9 cellular contexts compared by ENCODE assay signal in genomic region chr13:37074703-37075102, GRCh38. TPM values are rescaled to one million over a fixed set of nuclear protein-coding genes. Genes with fewer than 3 reads are reported as not detected.
DNase-seq lines count a peak whose midpoint lies in the region; ATAC-seq and TF ChIP-seq lines count a peak whose summit lies in the region.
"Had no signal": no experiment of that assay in that cellular context is flagged by ENCODE, and none has a peak within 500 bp of the region (broad histone marks: within the 10 kb centered on the region; RNA-seq: fewer than 3 reads in every experiment).

No MANE protein-coding gene starts in this region.

- H3K79me2 ChIP-seq in Karpas-422 (ENCODE audit: low read length): no peaks in the 10 kb centered on the region

- no peaks in the 10 kb centered on the region for H3K9me3 ChIP-seq in Karpas-422 (ENCODE audit: low read length)

- no peaks in the 10 kb centered on the region for H3K27me3 ChIP-seq in Karpas-422 (ENCODE audit: low read length)

- no peak for TF ChIP-seq POLR2A in lower leg skin (IDR thresholded peaks at IDR 0.05)

- CTCF ChIA-PET in WTC11 (lab: Charles Lee): no interaction called here

- H2AFZ ChIP-seq in Karpas-422 (ENCODE audit: low read length): no peak overlapping the region

- 0 to 3% methylated on average over 1 of the region's 1 CpG for WGBS in lower leg skin, 2 donors

- peaks cover 8% of the 10 kb centered on the region for H3K4me1 Mint-ChIP-seq in WTC11

- H3K4me3 Mint-ChIP-seq in WTC11: no peak overlapping the region

- peak overlapping the region; percentile 63; the same call in 1 of the 2 replicates for H3K27ac Mint-ChIP-seq in WTC11

- ATAC-seq in WTC11: peak; percentile 41
- ATAC-seq in HG02610 (IDR thresholded peaks at IDR 0.05; ENCODE audit: unreplicated experiment): no peak
- ATAC-seq in HG02623 (IDR thresholded peaks at IDR 0.05; ENCODE audit: unreplicated experiment): no peak

- peak; percentile 68 for DNase-seq in DMS53 (lab: John Stamatoyannopoulos, UW)
- peak; percentile 71 for DNase-seq in Karpas-422
- no peak for DNase-seq in WTC11 (ENCODE audit: low spot score)
- DNase-seq in kidney tubule cell (ENCODE audit: low spot score): peak; percentile 17
- DNase-seq in HuH-7.5 (ENCODE audit: low spot score): no peak
- no peak for DNase-seq in lower leg skin (ENCODE audit: low spot score in 2 of 2)

- no peak overlapping the region for H3K9ac ChIP-seq in Karpas-422 (ENCODE audit: low read length)

- H3K27ac ChIP-seq in Karpas-422 (ENCODE audit: low read length): no peak overlapping the region

- peaks cover under 1% of the 10 kb centered on the region; the same call in 1 of the 2 replicates for H3K4me1 ChIP-seq in Karpas-422 (ENCODE audit: low read length)

- no peaks in the 10 kb centered on the region for H4K20me1 ChIP-seq in Karpas-422 (ENCODE audit: insufficient read depth, low read depth, low read length)

- no peak overlapping the region for H3K4me2 ChIP-seq in Karpas-422 (ENCODE audit: low read depth, low read length, poor library complexity, severe bottlenecking)

- H3K9me2 ChIP-seq in Karpas-422 (replicated peaks; ENCODE audit: insufficient read depth, low read length): no peaks in the 10 kb centered on the region

- H3K36me3 Mint-ChIP-seq in WTC11: no peaks in the 10 kb centered on the region

- intact Hi-C loops in lower leg skin (cut with DNase I; ENCODE audit: low total_unique reads): no loop called here

- TF ChIP-seq CTCF in WTC11 (IDR thresholded peaks at IDR 0.05) (no peak), lower leg skin (IDR thresholded peaks at IDR 0.05) (no peak)

- H3K9me3 Mint-ChIP-seq in WTC11: no peaks in the 10 kb centered on the region

- POLR2A ChIA-PET in WTC11 (lab: Charles Lee): no interaction called here

- H3K4me3 ChIP-seq in Karpas-422 (ENCODE audit: low read length) (no peak overlapping the region), lower leg skin (ENCODE audit: low read depth, poor library complexity, severe bottlenecking) (no peak overlapping the region)

- no peaks in the 10 kb centered on the region for H3K36me3 ChIP-seq in Karpas-422 (ENCODE audit: insufficient read depth, low read length)

- H3K27me3 Mint-ChIP-seq in WTC11 (ENCODE audit: low read depth): no peaks in the 10 kb centered on the region

TF ChIP-seq in WTC11, 78 proteins besides CTCF, POLR2A, EP300 and RAD21 (continues in another document):
- TF ChIP-seq RORB (CRISPR knock-in tag; IDR thresholded peaks at IDR 0.05) (no peak), IRF2 (CRISPR knock-in tag; IDR thresholded peaks at IDR 0.05; ENCODE audit: borderline replicate concordance, low read depth) (no peak), TP53 (CRISPR knock-in tag; IDR thresholded peaks at IDR 0.05) (no peak), ZBTB21 (CRISPR knock-in tag; IDR thresholded peaks at IDR 0.05; ENCODE audit: borderline replicate concordance) (no peak), SOX15 (CRISPR knock-in tag; IDR thresholded peaks at IDR 0.05) (no peak), CREB1 (CRISPR knock-in tag; IDR thresholded peaks at IDR 0.05) (no peak), ZNF396 (CRISPR knock-in tag; IDR thresholded peaks at IDR 0.05; ENCODE audit: borderline replicate concordance) (no peak), FOXK1 (CRISPR knock-in tag; IDR thresholded peaks at IDR 0.05) (no peak), CBFB (CRISPR knock-in tag; IDR thresholded peaks at IDR 0.05; ENCODE audit: low read depth) (no peak), ATF6 (CRISPR knock-in tag; IDR thresholded peaks at IDR 0.05) (no peak), SP1 (CRISPR knock-in tag; conservative IDR thresholded peaks at IDR 0.05) (no peak), MYBL2 (CRISPR knock-in tag; IDR thresholded peaks at IDR 0.05) (no peak), JUN (CRISPR knock-in tag; IDR thresholded peaks at IDR 0.05) (no peak)
- TF ChIP-seq, protein P1, sequence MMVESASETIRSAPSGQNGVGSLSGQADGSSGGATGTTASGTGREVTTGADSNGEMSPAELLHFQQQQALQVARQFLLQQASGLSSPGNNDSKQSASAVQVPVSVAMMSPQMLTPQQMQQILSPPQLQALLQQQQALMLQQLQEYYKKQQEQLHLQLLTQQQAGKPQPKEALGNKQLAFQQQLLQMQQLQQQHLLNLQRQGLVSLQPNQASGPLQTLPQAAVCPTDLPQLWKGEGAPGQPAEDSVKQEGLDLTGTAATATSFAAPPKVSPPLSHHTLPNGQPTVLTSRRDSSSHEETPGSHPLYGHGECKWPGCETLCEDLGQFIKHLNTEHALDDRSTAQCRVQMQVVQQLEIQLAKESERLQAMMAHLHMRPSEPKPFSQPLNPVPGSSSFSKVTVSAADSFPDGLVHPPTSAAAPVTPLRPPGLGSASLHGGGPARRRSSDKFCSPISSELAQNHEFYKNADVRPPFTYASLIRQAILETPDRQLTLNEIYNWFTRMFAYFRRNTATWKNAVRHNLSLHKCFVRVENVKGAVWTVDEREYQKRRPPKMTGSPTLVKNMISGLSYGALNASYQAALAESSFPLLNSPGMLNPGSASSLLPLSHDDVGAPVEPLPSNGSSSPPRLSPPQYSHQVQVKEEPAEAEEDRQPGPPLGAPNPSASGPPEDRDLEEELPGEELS (CRISPR knock-in tag; IDR thresholded peaks at IDR 0.05): no peak
- TF ChIP-seq, protein P2, sequence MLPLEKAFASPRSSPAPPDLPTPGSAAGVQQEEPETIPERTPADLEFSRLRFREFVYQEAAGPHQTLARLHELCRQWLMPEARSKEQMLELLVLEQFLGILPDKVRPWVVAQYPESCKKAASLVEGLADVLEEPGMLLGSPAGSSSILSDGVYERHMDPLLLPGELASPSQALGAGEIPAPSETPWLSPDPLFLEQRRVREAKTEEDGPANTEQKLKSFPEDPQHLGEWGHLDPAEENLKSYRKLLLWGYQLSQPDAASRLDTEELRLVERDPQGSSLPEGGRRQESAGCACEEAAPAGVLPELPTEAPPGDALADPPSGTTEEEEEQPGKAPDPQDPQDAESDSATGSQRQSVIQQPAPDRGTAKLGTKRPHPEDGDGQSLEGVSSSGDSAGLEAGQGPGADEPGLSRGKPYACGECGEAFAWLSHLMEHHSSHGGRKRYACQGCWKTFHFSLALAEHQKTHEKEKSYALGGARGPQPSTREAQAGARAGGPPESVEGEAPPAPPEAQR (CRISPR knock-in tag; IDR thresholded peaks at IDR 0.05): no peak
- TF ChIP-seq, protein P3, sequence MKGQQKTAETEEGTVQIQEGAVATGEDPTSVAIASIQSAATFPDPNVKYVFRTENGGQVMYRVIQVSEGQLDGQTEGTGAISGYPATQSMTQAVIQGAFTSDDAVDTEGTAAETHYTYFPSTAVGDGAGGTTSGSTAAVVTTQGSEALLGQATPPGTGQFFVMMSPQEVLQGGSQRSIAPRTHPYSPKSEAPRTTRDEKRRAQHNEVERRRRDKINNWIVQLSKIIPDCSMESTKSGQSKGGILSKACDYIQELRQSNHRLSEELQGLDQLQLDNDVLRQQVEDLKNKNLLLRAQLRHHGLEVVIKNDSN (CRISPR knock-in tag; IDR thresholded peaks at IDR 0.05): no peak
- TF ChIP-seq, protein P4, sequence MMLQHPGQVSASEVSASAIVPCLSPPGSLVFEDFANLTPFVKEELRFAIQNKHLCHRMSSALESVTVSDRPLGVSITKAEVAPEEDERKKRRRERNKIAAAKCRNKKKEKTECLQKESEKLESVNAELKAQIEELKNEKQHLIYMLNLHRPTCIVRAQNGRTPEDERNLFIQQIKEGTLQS (CRISPR knock-in tag; conservative IDR thresholded peaks at IDR 0.05): no peak
- TF ChIP-seq, protein P5, sequence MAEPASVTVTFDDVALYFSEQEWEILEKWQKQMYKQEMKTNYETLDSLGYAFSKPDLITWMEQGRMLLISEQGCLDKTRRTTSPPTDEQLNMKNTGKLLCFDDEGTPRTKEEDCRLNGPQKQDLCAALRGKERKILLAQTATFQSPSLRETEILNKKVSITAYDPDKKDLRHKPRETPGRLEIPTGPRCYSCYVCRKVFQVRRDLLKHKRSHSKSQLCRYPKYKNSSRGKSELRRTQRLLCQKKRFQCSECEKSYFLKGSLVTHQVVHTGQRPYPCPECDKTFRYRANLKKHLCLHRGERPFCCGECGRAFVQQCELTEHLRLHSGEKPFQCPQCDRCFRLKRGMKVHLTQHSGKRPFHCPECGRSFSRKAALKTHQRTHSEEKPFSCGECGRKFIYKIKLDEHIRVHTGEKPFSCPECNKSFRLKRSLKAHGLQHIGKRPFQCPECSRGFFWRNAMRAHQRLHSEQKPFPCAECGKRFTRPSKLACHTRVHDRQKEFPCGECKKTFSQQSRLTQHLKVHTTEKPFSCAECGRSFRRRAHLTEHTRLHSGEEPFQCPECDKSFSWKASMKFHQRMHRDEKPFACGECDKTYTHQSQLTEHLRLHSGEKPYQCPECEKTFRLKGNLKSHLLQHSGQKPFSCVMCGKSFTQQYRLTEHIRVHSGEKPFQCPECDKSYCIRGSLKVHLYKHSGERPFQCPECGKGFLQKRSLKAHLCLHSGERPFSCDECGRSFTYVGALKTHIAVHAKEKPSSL (CRISPR knock-in tag; conservative IDR thresholded peaks at IDR 0.05): no peak

RNA-seq across cellular contexts. Expression of gene SUPT20H, which starts 15.2 kb away (rescaled TPM):
- 46.1 and 95.5 TPM in 2 replicates for total RNA-seq in Karpas-422 (2014; rRNA removed; shearing (Covaris generic); ENCODE audit: low replicate concordance)
- total RNA-seq in WTC11 (2021) (61.4 to 68.0 TPM (median 64.3 TPM) in 3 replicates), lower leg skin (10 to 100 TPM; 23.4 to 35.9 (median 28.6) TPM)

RNA-seq across cellular contexts. Expression of gene CSNK1A1L, which starts 30.8 kb away (rescaled TPM):
- not detected in 2 replicates for total RNA-seq in Karpas-422 (2014; rRNA removed; shearing (Covaris generic); ENCODE audit: low replicate concordance)
- total RNA-seq in WTC11 (2021): not detected in 3 replicates
- not detected for total RNA-seq in lower leg skin
- total RNA-seq: urinary bladder had no signal

Comparison
In these comparisons a context has a peak if more than half of its experiments do, and no peak if none do; other contexts are left out.
1. DNase-seq: peak in DMS53 (single experiment), Karpas-422 (single experiment) and kidney tubule cell (single experiment); none in WTC11 (single experiment), HuH-7.5 (single experiment) and lower leg skin (0 of 2).